Comparison of ENCODE assay signal across 8 cellular contexts in the genomic region with DNA sequence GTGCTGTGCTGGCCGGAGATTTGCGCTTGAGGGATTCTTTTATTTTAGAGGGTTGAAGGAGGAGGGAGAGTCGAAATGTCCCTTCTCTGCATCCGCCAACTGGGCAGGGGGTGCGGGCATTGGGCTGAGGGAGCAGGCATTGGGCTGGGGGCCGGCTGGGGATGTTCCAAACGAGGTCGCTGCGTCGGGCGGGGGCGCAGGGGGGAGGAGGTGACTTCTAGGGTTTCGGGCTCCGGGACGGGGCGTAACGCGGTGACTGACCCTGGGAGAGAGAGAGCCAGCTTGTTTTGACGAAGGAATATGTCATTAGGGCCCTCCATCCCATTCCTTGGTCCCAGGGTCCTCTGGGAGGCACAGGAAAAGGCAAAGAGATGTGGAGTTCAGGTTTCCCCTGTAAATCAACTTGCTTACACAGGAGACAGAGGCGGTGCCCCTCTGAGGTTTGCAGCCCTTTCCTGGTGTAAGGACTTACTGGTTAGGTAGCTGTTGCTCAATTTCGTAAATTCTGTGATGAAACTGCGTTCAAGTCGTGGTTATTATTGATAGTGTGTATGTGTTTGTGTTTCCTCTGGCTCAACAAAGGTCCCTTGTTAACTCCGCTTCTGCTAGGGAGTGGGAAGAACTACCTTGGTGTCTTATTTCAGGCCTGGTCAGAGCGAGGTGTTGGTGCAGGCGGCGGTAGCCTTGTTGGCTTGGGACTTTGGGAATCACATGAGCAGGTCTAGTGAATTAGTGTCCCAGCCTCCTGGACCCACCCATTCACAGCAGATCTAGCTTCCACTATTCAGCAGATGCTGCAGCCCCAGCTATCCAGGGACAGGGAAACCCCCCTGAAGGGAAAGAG. TPM values are rescaled to one million over a fixed set of nuclear protein-coding genes. Genes with fewer than 3 reads are reported as not detected.
DNase-seq lines count a peak whose midpoint lies in the region; ATAC-seq and TF ChIP-seq lines count a peak whose summit lies in the region.

No MANE protein-coding gene starts in this region.

- 8 to 12% methylated on average over 24 to 27 of the region's 27 CpGs for WGBS in lung, 2 donors
- WGBS in transverse colon (ENCODE audit: low coverage in 1 of 2), 2 donors: 12% methylated on average over 27 of the region's 27 CpGs; no CpG with 5 or more reads in 1 of the 2 donors

- H3K9me3 ChIP-seq in lung (ENCODE audit: control insufficient read depth in 2 of 2, insufficient read depth in 1 of 2, low read length in 1 of 2) (no peaks in the 10 kb centered on the region), transverse colon (no peaks in the 10 kb centered on the region)

- TF ChIP-seq EP300 in transverse colon (IDR thresholded peaks at IDR 0.05; ENCODE audit: low read depth): no peak

- intact Hi-C loops in transverse colon (cut with DNase I; ENCODE audit: low total_unique reads): no loop called here

- DNase-seq in NCI-H82 (lab: John Stamatoyannopoulos, UW) (peak; percentile 54), NCI-H82 treated with DMSO at 0.1 percent for 48 hours (lab: John Stamatoyannopoulos, UW; ENCODE audit: unreplicated experiment) (no peak), SK-N-DZ (ENCODE audit: low spot score) (peak; percentile 8), coronary artery (ENCODE audit: low spot score) (no peak), lung (ENCODE audit: low spot score) (peak; percentile 34), transverse colon (peak; percentile 64), OCI-M1 (lab: John Stamatoyannopoulos, UW) (no peak)

- H3K27me3 ChIP-seq in lung (ENCODE audit: control insufficient read depth, insufficient read depth) (no peaks in the 10 kb centered on the region), transverse colon (no peaks in the 10 kb centered on the region)

- H3K4me3 ChIP-seq in coronary artery (peak overlapping the region; percentile 85), lung (peak overlapping the region; percentile 33), transverse colon (peak overlapping the region; percentile 40 to 81 (median 61))

- in situ Hi-C loops in transverse colon (cut with MboI; ENCODE audit: low pct_ligation_motif_present in 1 of 4, low pct_unique_long_range_greater_than_20kb in 1 of 4, low sequenced_read_pairs in 3 of 4): no loop called here

- H3K36me3 ChIP-seq in lung (ENCODE audit: control insufficient read depth in 2 of 2, insufficient read depth in 2 of 2, low read length in 2 of 2) (no peaks in the 10 kb centered on the region), transverse colon (no peaks in the 10 kb centered on the region)

- TF ChIP-seq CTCF in coronary artery (IDR thresholded peaks at IDR 0.05): no peak
- TF ChIP-seq CTCF in lung (IDR thresholded peaks at IDR 0.05; ENCODE audit: control extremely low read depth, extremely low read depth): no peak
- TF ChIP-seq CTCF in transverse colon (IDR thresholded peaks at IDR 0.05): no peak

- ATAC-seq in lung (ENCODE audit: insufficient read depth, low FRiP score) (peak; percentile 16), GM18511 (IDR thresholded peaks at IDR 0.05; ENCODE audit: unreplicated experiment) (no peak)

- H3K4me1 ChIP-seq in lung (ENCODE audit: control insufficient read depth in 2 of 2, insufficient read depth in 2 of 2, low read length in 2 of 2) (peaks cover 0 to 7% of the 10 kb centered on the region in 2 donors), transverse colon (peaks cover 4 to 34% (median 11%) of the 10 kb centered on the region in 4 donors)

- TF ChIP-seq POLR2A in transverse colon (IDR thresholded peaks at IDR 0.05): peak; percentile 42

- no peak overlapping the region for H3K27ac ChIP-seq in coronary artery
- H3K27ac ChIP-seq in lung (ENCODE audit: low read depth in 1 of 2, low read length in 1 of 2): peak overlapping the region; percentile 61 to 75
- peak overlapping the region; percentile 80 to 88 (median 88) for H3K27ac ChIP-seq in transverse colon

RNA-seq across cellular contexts. Expression of a gene that starts 0.7 kb away (rescaled TPM):
- 1.0 and 9.3 TPM in 2 replicates for polyA plus RNA-seq in SK-N-DZ (2014; cell fraction: cytosol; rRNA removed)
- 2.3 and 2.7 TPM in 2 replicates for polyA plus RNA-seq in SK-N-DZ (2014; cell fraction: nucleus; rRNA removed)
- total RNA-seq in lung (10 to 100 TPM; 21.8 to 27.1 TPM), transverse colon (10 to 100 TPM; 40.8 to 52.9 (median 44.5) TPM)
- polyA plus RNA-seq in lung: 1 to 10 TPM; 1.5 to 2.2 TPM

Comparison
In these comparisons a context has a peak if more than half of its experiments do, and no peak if none do; other contexts are left out.
1. DNase-seq: peak in NCI-H82 (single experiment), SK-N-DZ (single experiment), lung (single experiment) and transverse colon (single experiment); none in NCI-H82 treated with DMSO at 0.1 percent for 48 hours (single experiment), coronary artery (single experiment) and OCI-M1 (single experiment).
2. H3K27ac ChIP-seq: peak in lung (2 of 2) and transverse colon (4 of 4); none in coronary artery (0 of 2).
3. H3K4me3 ChIP-seq: peak in every context shown above with its lines; median percentile 85 in coronary artery; 61 in transverse colon; 33 in lung.